In the genomic region with DNA sequence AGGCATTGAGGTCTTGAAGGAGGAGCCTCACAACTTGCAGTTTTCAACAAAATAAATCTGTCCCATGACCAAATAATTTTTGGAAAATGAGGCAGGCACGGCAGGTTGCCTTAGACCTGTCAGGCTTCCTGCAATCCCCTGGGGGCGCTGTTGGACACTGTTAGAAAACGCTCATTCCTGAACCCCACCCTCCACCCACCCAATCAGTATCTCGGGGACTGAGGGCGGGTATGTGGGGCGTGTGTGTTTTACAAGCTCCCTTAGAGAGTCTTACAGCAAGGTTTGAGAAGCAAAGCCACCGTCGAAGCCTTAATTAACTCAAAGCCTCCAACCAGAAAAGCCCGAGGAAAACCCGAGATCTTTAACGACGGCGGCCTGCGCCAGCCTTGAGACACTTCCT, we compare ENCODE assay signal across 10 cellular contexts.
DNase-seq lines count a peak whose midpoint lies in the region; ATAC-seq and TF ChIP-seq lines count a peak whose summit lies in the region.
"Had no signal": no experiment of that assay in that cellular context is flagged by ENCODE, and none has a peak within 500 bp of the region (broad histone marks: within the 10 kb centered on the region; RNA-seq: fewer than 3 reads in every experiment).

No MANE protein-coding gene starts in this region.

- POLR2A ChIA-PET in CD4-positive, alpha-beta memory T cell (lab: Charles Lee; ENCODE audit: partially characterized antibody): no interaction called here

- H3K27ac ChIP-seq in heart left ventricle: no peak overlapping the region
- H3K27ac ChIP-seq in CD4-positive, alpha-beta memory T cell (ENCODE audit: low read depth, low read length): no peak overlapping the region

- TF ChIP-seq POLR2A in heart left ventricle (IDR thresholded peaks at IDR 0.05): no peak

- H3K4me3 ChIP-seq in iPS-15b (ENCODE audit: low read depth, low read length): peak overlapping the region; percentile 20
- no peak overlapping the region for H3K4me3 ChIP-seq in heart left ventricle
- no peak overlapping the region for H3K4me3 ChIP-seq in CD4-positive, alpha-beta memory T cell (ENCODE audit: low read length in 2 of 2)

- H3K9me3 ChIP-seq in iPS-15b (ENCODE audit: control insufficient read depth, insufficient read depth, low read length): no peaks in the 10 kb centered on the region
- no peaks in the 10 kb centered on the region for H3K9me3 ChIP-seq in heart left ventricle
- H3K9me3 ChIP-seq in CD4-positive, alpha-beta memory T cell (ENCODE audit: control insufficient read depth in 1 of 2, low read length in 2 of 2): no peaks in the 10 kb centered on the region

- TF ChIP-seq CTCF in heart left ventricle (IDR thresholded peaks at IDR 0.05): peak in 2 of 12 donors; percentile 9 to 14

- CTCF ChIA-PET in CD4-positive, alpha-beta memory T cell (lab: Charles Lee; ENCODE audit: partially characterized antibody): no interaction called here

- H3K36me3 Mint-ChIP-seq in activated CD4-positive, alpha-beta T cell treated with anti-CD3 and anti-CD28 coated beads, Interleukin-2, amount 10 ng/mL, durations not matched to agents 24 days and 14 days (ENCODE audit: low read depth): no peaks in the 10 kb centered on the region
- H3K36me3 Mint-ChIP-seq in stimulated activated naive B cell treated with anti-CD40 and anti-IgM and Interleukin-4, amounts not matched to agents 10 μg/mL and 1 μg/mL and 100 μg/mL, for 72 hours: no peaks in the 10 kb centered on the region
- H3K36me3 Mint-ChIP-seq in CD4-positive, alpha-beta memory T cell: no peaks in the 10 kb centered on the region

- H3K27me3 Mint-ChIP-seq in activated CD4-positive, alpha-beta T cell treated with anti-CD3 and anti-CD28 coated beads, Interleukin-2, amount 10 ng/mL, durations not matched to agents 24 days and 14 days: peaks cover 9% of the 10 kb centered on the region
- H3K27me3 Mint-ChIP-seq in stimulated activated naive B cell treated with anti-CD40 and anti-IgM and Interleukin-4, amounts not matched to agents 10 μg/mL and 1 μg/mL and 100 μg/mL, for 72 hours: peaks cover 67 to 90% of the 10 kb centered on the region in 2 donors
- peaks cover 8 to 18% of the 10 kb centered on the region in 2 donors for H3K27me3 Mint-ChIP-seq in CD4-positive, alpha-beta memory T cell

- H3K27me3 ChIP-seq in iPS-15b (ENCODE audit: control insufficient read depth, insufficient read depth, low read length) (peaks cover 3% of the 10 kb centered on the region), heart left ventricle (peaks cover 0 to 76% (median 34%) of the 10 kb centered on the region in 9 donors)
- H3K27me3 ChIP-seq in CD4-positive, alpha-beta memory T cell (ENCODE audit: insufficient read depth, low read length): no peaks in the 10 kb centered on the region

- in situ Hi-C loops in SK-MEL-5 (cut with HindIII; ENCODE audit: low pct_unique_long_range_greater_than_20kb, low sequenced_read_pairs): no loop called here

- peak overlapping the region; percentile 28 for H3K4me3 Mint-ChIP-seq in activated CD4-positive, alpha-beta T cell treated with anti-CD3 and anti-CD28 coated beads, Interleukin-2, amount 10 ng/mL, durations not matched to agents 24 days and 14 days
- H3K4me3 Mint-ChIP-seq in stimulated activated naive B cell treated with anti-CD40 and anti-IgM and Interleukin-4, amounts not matched to agents 10 μg/mL and 1 μg/mL and 100 μg/mL, for 72 hours: peak overlapping the region in 1 of 2 donors; percentile 16
- peak overlapping the region in 1 of 8 donors; percentile 10 for H3K4me3 Mint-ChIP-seq in CD4-positive, alpha-beta memory T cell

- peak; percentile 71 for DNase-seq in activated CD4-positive, alpha-beta T cell treated with anti-CD3 and anti-CD28 coated beads, Interleukin-2, amount 10 ng/mL, durations not matched to agents 24 days and 14 days
- no peak for DNase-seq in activated CD4-positive, alpha-beta T cell treated with anti-CD3 and anti-CD28 coated beads for 1 hour
- DNase-seq in SK-MEL-5 (ENCODE audit: low read depth, low spot score) (peak; percentile 39), HuH-7 (ENCODE audit: low spot score) (no peak), heart left ventricle (no peak)
- no peak for DNase-seq in stimulated activated naive B cell treated with anti-CD40 and anti-IgM and Interleukin-4, amounts not matched to agents 10 μg/mL and 1 μg/mL and 100 μg/mL, for 72 hours
- no peak for DNase-seq in CD4-positive, alpha-beta memory T cell
- DNase-seq: NCI-H1048 had no signal

- no peaks in the 10 kb centered on the region for H3K9me3 Mint-ChIP-seq in activated CD4-positive, alpha-beta T cell treated with anti-CD3 and anti-CD28 coated beads, Interleukin-2, amount 10 ng/mL, durations not matched to agents 24 days and 14 days
- H3K9me3 Mint-ChIP-seq in stimulated activated naive B cell treated with anti-CD40 and anti-IgM and Interleukin-4, amounts not matched to agents 10 μg/mL and 1 μg/mL and 100 μg/mL, for 72 hours: no peaks in the 10 kb centered on the region
- H3K9me3 Mint-ChIP-seq in CD4-positive, alpha-beta memory T cell: peaks cover 0 to 4% (median 0%) of the 10 kb centered on the region in 8 donors

- H3K36me3 ChIP-seq in iPS-15b (ENCODE audit: control insufficient read depth, insufficient read depth, low read length): no peaks in the 10 kb centered on the region
- H3K36me3 ChIP-seq in heart left ventricle: no peaks in the 10 kb centered on the region
- no peaks in the 10 kb centered on the region for H3K36me3 ChIP-seq in CD4-positive, alpha-beta memory T cell (ENCODE audit: insufficient read depth, low read length)

- peak overlapping the region; percentile 41 for H3K9ac ChIP-seq in iPS-15b (ENCODE audit: low read depth, low read length)

- peak; percentile 38 to 62 for ATAC-seq in stimulated activated naive B cell treated with anti-CD40 and anti-IgM and Interleukin-4, amounts not matched to agents 10 μg/mL and 1 μg/mL and 100 μg/mL, for 72 hours (replicated peaks)
- no peak for ATAC-seq in heart left ventricle
- ATAC-seq: sciatic nerve had no signal

- WGBS in heart left ventricle, 4 donors: 5 to 13% (median 9%) methylated on average over 12 to 14 of the region's 14 CpGs

- peaks cover 2% of the 10 kb centered on the region for H3K4me1 Mint-ChIP-seq in activated CD4-positive, alpha-beta T cell treated with anti-CD3 and anti-CD28 coated beads, Interleukin-2, amount 10 ng/mL, durations not matched to agents 24 days and 14 days
- H3K4me1 Mint-ChIP-seq in stimulated activated naive B cell treated with anti-CD40 and anti-IgM and Interleukin-4, amounts not matched to agents 10 μg/mL and 1 μg/mL and 100 μg/mL, for 72 hours: peaks cover 7 to 10% of the 10 kb centered on the region in 2 donors
- no peaks in the 10 kb centered on the region for H3K4me1 Mint-ChIP-seq in CD4-positive, alpha-beta memory T cell

- intact Hi-C loops in activated CD4-positive, alpha-beta T cell treated with anti-CD3 and anti-CD28 coated beads, Interleukin-2, amount 10 ng/mL, durations not matched to agents 24 days and 14 days (cut with micrococcal nuclease): no loop called here
- intact Hi-C loops in heart left ventricle (cut with DNase I): no loop called here
- intact Hi-C loops in CD4-positive, alpha-beta memory T cell (cut with micrococcal nuclease): no loop called here

- H3K4me1 ChIP-seq in iPS-15b (ENCODE audit: control insufficient read depth, insufficient read depth, low read length) (peaks cover 16% of the 10 kb centered on the region), heart left ventricle (no peaks in the 10 kb centered on the region)
- H3K4me1 ChIP-seq in CD4-positive, alpha-beta memory T cell (ENCODE audit: insufficient read depth, low read length): no peaks in the 10 kb centered on the region

- no peak overlapping the region for H3K27ac Mint-ChIP-seq in activated CD4-positive, alpha-beta T cell treated with anti-CD3 and anti-CD28 coated beads, Interleukin-2, amount 10 ng/mL, durations not matched to agents 24 days and 14 days
- no peak overlapping the region for H3K27ac Mint-ChIP-seq in stimulated activated naive B cell treated with anti-CD40 and anti-IgM and Interleukin-4, amounts not matched to agents 10 μg/mL and 1 μg/mL and 100 μg/mL, for 72 hours
- no peak overlapping the region for H3K27ac Mint-ChIP-seq in CD4-positive, alpha-beta memory T cell

Comparison
In these comparisons a context has a peak if more than half of its experiments do, and no peak if none do; other contexts are left out.
1. DNase-seq: peak in activated CD4-positive, alpha-beta T cell treated with anti-CD3 and anti-CD28 coated beads, Interleukin-2, amount 10 ng/mL, durations not matched to agents 24 days and 14 days (single experiment) and SK-MEL-5 (single experiment); none in activated CD4-positive, alpha-beta T cell treated with anti-CD3 and anti-CD28 coated beads for 1 hour (single experiment), stimulated activated naive B cell treated with anti-CD40 and anti-IgM and Interleukin-4, amounts not matched to agents 10 μg/mL and 1 μg/mL and 100 μg/mL, for 72 hours (single experiment), HuH-7 (single experiment), heart left ventricle (0 of 5) and CD4-positive, alpha-beta memory T cell (0 of 5).
2. ATAC-seq: peak in stimulated activated naive B cell treated with anti-CD40 and anti-IgM and Interleukin-4, amounts not matched to agents 10 μg/mL and 1 μg/mL and 100 μg/mL, for 72 hours (2 of 2); none in heart left ventricle (0 of 4).